8 cellular contexts compared by ENCODE assay signal in the genomic region with DNA sequence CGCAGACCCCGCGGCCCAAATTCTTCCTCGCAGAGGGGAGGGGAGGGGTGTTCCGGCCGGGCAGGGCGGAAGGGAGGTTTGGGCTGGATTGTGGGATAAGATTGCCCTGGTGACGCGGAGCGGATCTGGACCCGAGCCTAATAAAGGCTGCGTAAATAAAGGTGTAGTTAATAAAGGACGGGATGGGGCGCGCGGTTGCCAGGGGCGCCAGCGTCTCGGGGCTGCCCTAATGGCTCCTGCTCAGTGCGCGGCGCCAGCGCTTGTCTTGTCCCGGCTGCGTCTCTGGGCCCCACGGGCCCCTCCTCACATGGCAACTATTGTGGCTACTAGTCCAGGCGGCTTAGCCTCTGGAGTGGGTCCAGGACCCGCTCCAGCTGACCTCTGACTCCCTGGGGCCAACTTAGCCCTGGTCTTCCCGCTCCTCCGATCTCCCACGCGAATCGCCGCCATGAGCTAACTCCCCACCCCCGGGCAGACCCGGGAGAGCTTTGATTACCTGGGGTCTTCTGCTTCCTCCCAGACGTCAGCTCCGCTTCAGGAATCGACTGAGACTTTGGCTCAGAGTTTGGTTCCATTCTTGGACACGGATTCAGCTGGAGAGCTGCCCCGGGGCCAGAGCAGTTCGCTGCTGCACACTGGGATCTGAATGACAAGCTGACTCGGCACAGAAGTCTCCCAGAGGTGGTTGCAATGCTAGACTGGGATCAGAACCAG. TPM values are rescaled to one million over a fixed set of nuclear protein-coding genes. Genes with fewer than 3 reads are reported as not detected.
A peak's percentile ranks its signal among the peaks of the same experiment; 100 is the strongest.
DNase-seq lines count a peak whose midpoint lies in the region; ATAC-seq and TF ChIP-seq lines count a peak whose summit lies in the region.

No MANE protein-coding gene starts in this region.

- peak overlapping the region; percentile 78 for H3K27ac ChIP-seq in psoas muscle

- peak; percentile 64 to 82 (median 78) for ATAC-seq in psoas muscle

- WGBS in psoas muscle, 3 donors, result 3 to 5% (median 4%) methylated on average over 35 to 43 of the region's 43 CpGs

- TF ChIP-seq CTCF in fibroblast of mammary gland (conservative IDR thresholded peaks at IDR 0.05; ENCODE audit: control insufficient read depth, insufficient read depth, low read depth, low read length), result no peak
- no peak for TF ChIP-seq CTCF in psoas muscle (IDR thresholded peaks at IDR 0.05)

- H3K4me3 ChIP-seq in GM08714 (ENCODE audit: low read length) (peak overlapping the region; percentile 45; the same call in 1 of the 2 replicates), fibroblast of mammary gland (ENCODE audit: control insufficient read depth, low read depth, low read length) (peak overlapping the region; percentile 58), psoas muscle (peak overlapping the region; percentile 88)

- DNase-seq in NCI-H2171 (lab: John Stamatoyannopoulos, UW) (peak; percentile 5), fibroblast of mammary gland (ENCODE audit: low read depth) (peak; percentile 10), psoas muscle (peak; percentile 37 to 78), NCI-H82 (lab: John Stamatoyannopoulos, UW) (no peak), NCI-H526 treated with DMSO at 0.1 percent for 48 hours (lab: John Stamatoyannopoulos, UW) (no peak)
- DNase-seq in NK-92 treated with Interleukin-12 subunit alpha and Interleukin-12 subunit beta, amount 100 ng/mL, for 24 hours (lab: John Stamatoyannopoulos, UW), result no peak
- DNase-seq in activated CD4-positive, alpha-beta T cell treated with anti-CD3 and anti-CD28 coated beads for 1 hour, result no peak

- intact Hi-C loops in psoas muscle (cut with DNase I), result loop anchor here in 1 of 2 donors (5.0 kb wide), 1 partner anchor 37 kb away; no protein-coding TSS in a partner anchor

- no peaks in the 10 kb centered on the region for H3K9me3 ChIP-seq in psoas muscle

- no peaks in the 10 kb centered on the region for H3K27me3 ChIP-seq in psoas muscle (ENCODE audit: insufficient read depth in 3 of 3, low read length in 2 of 3)

- no peaks in the 10 kb centered on the region for H3K36me3 ChIP-seq in psoas muscle (ENCODE audit: insufficient read depth in 1 of 2, low read depth in 1 of 2)

- peaks cover 15% of the 10 kb centered on the region for H3K4me1 ChIP-seq in psoas muscle

RNA-seq across cellular contexts. Expression of gene SLC25A52, which starts 36.5 kb away (rescaled TPM):
- total RNA-seq in psoas muscle, result not detected
- under 1 TPM in 2 of 3 donors, not detected in 1; 0.05 to 0.78 TPM for polyA plus RNA-seq in psoas muscle

RNA-seq across cellular contexts. Expression of gene B4GALT6, which starts 39.8 kb away (rescaled TPM):
- total RNA-seq in psoas muscle, result 10 to 100 TPM in 1 of 4 donors, 1 to 10 TPM in 3; 4.1 to 13.3 (median 9.0) TPM
- polyA plus RNA-seq in psoas muscle, result 1 to 10 TPM in 2 of 3 donors, under 1 TPM in 1; 0.98 to 6.7 (median 4.0) TPM

Comparison
In these comparisons a context has a peak if more than half of its experiments do, and no peak if none do; other contexts are left out.
1. DNase-seq: peak in NCI-H2171 (single experiment), fibroblast of mammary gland (single experiment) and psoas muscle (2 of 2); none in NK-92 treated with Interleukin-12 subunit alpha and Interleukin-12 subunit beta, amount 100 ng/mL, for 24 hours (single experiment), NCI-H82 (single experiment), activated CD4-positive, alpha-beta T cell treated with anti-CD3 and anti-CD28 coated beads for 1 hour (single experiment) and NCI-H526 treated with DMSO at 0.1 percent for 48 hours (single experiment).
2. Peak in every context shown above with its lines, with median percentiles within 50 percentile points of each other: H3K4me3 ChIP-seq.